ENCODE assay signal across 14 cellular contexts in genomic region chr14:51491776-51492175, GRCh38.
DNase-seq lines count a peak whose midpoint lies in the region; FAIRE-seq and TF ChIP-seq lines count a peak whose summit lies in the region.
"Had no signal": no experiment of that assay in that cellular context is flagged by ENCODE, and none has a peak within 500 bp of the region (broad histone marks: within the 10 kb centered on the region; RNA-seq: fewer than 3 reads in every experiment).

No MANE protein-coding gene starts in this region.

- H3K4me3 ChIP-seq in mammary epithelial cell (replicated peaks in 1 of 3; ENCODE audit: insufficient read depth in 1 of 3, low read depth in 2 of 3, low read length in 3 of 3) (peak overlapping the region in 1 of 3 experiments; percentile 55), keratinocyte (ENCODE audit: control insufficient read depth in 2 of 3, extremely low read depth in 1 of 3, insufficient read depth in 2 of 3, low read depth in 1 of 3, low read length in 3 of 3) (peak overlapping the region; percentile 76 to 100 (median 94)), rectal smooth muscle tissue (ENCODE audit: low read length) (no peak overlapping the region), Peyer's patch (no peak overlapping the region)
- H3K4me3 ChIP-seq: A549 had no signal

- no peak overlapping the region for H2AFZ ChIP-seq in mammary epithelial cell (ENCODE audit: low read depth, low read length)
- no peak overlapping the region for H2AFZ ChIP-seq in keratinocyte (ENCODE audit: control insufficient read depth, low read length)

- H3K9me3 ChIP-seq in mammary epithelial cell (replicated peaks; ENCODE audit: insufficient read depth, low read length) (peaks cover 5% of the 10 kb centered on the region), keratinocyte (ENCODE audit: control insufficient read depth, low read depth, low read length) (no peaks in the 10 kb centered on the region), Peyer's patch (no peaks in the 10 kb centered on the region)

- H3K36me3 ChIP-seq in mammary epithelial cell (ENCODE audit: insufficient read depth, low read length) (peaks cover 22% of the 10 kb centered on the region), keratinocyte (ENCODE audit: control insufficient read depth in 2 of 2, extremely low read depth in 1 of 2, insufficient read depth in 2 of 2, low read length in 2 of 2) (peaks cover 29 to 56% of the 10 kb centered on the region in 2 experiments), rectal smooth muscle tissue (ENCODE audit: control insufficient read depth, insufficient read depth, low read length) (no peaks in the 10 kb centered on the region), Peyer's patch (no peaks in the 10 kb centered on the region)

- H3K27me3 Mint-ChIP-seq in HFFc6 (ENCODE audit: insufficient read depth), result no peaks in the 10 kb centered on the region

- intact Hi-C loops in mammary epithelial cell (cut with micrococcal nuclease), result loop anchor here (2.0 kb wide), 2 partner anchors 61 to 161 kb away; no protein-coding TSS in a partner anchor

- no peaks in the 10 kb centered on the region for H4K20me1 ChIP-seq in mammary epithelial cell (ENCODE audit: insufficient read depth, low read length)
- no peaks in the 10 kb centered on the region for H4K20me1 ChIP-seq in keratinocyte (ENCODE audit: control insufficient read depth, extremely low read depth, insufficient read depth, low read length)

- DNase-seq in HFFc6, result no peak
- no peak for DNase-seq in mammary epithelial cell
- DNase-seq in keratinocyte (ENCODE audit: low read depth, low spot score), result no peak
- no peak for DNase-seq in activated T-cell treated with anti-CD3 and anti-CD28 coated beads, Interleukin-2, amount 50 U/mL, for 48 hours
- no peak for DNase-seq in NCI-H2107 (lab: John Stamatoyannopoulos, UW)
- no peak for DNase-seq in Peyer's patch
- DNase-seq: H9, NCI-H1436 treated with DMSO at 0.1 percent for 48 hours, NCI-H2081, NCI-H226, NCI-H526 had no signal

- peaks cover 13% of the 10 kb centered on the region for H3K9me3 Mint-ChIP-seq in HFFc6

- H3K27ac ChIP-seq in mammary epithelial cell (ENCODE audit: insufficient read depth, low read depth, low read length) (peak overlapping the region; percentile 99), keratinocyte (ENCODE audit: control insufficient read depth, insufficient read depth, low read length) (peak overlapping the region; percentile 100), rectal smooth muscle tissue (ENCODE audit: low read depth, low read length) (peak overlapping the region; percentile 50), Peyer's patch (peak overlapping the region in 1 of 4 donors; percentile 60)
- H3K27ac ChIP-seq: A549, C4-2B had no signal

- H3K27ac Mint-ChIP-seq in HFFc6, result 0 out of 2 replicates have a peak overlapping the region, but pooled peaks have one; percentile 83
- H3K27ac Mint-ChIP-seq: H9 had no signal

- no TSS peak for BruUV-seq in mammary epithelial cell (replicated peaks; lab: Mats Ljungman, UMichigan)

- no peak for TF ChIP-seq CTCF in HFFc6 (IDR thresholded peaks at IDR 0.05)
- no peak for TF ChIP-seq CTCF in mammary epithelial cell (conservative IDR thresholded peaks at IDR 0.05 in 1 of 2, IDR thresholded peaks at IDR 0.05 in 1 of 2; ENCODE audit: extremely low read depth in 1 of 2, insufficient read depth in 1 of 2, low read depth in 1 of 2, low read length in 2 of 2)
- TF ChIP-seq CTCF in keratinocyte (optimal IDR thresholded peaks at IDR 0.05 in 1 of 3, IDR thresholded peaks at IDR 0.05 in 1 of 3, conservative IDR thresholded peaks at IDR 0.05 in 1 of 3; ENCODE audit: extremely low read depth in 1 of 3, insufficient read depth in 2 of 3, low read length in 3 of 3), result no peak
- TF ChIP-seq CTCF in Peyer's patch (IDR thresholded peaks at IDR 0.05), result no peak

- H3K9ac ChIP-seq in mammary epithelial cell (ENCODE audit: insufficient read depth, low read length) (no peak overlapping the region), keratinocyte (ENCODE audit: control insufficient read depth, extremely low read depth, insufficient read depth, low read length) (peak overlapping the region; percentile 99), rectal smooth muscle tissue (ENCODE audit: low read length) (no peak overlapping the region)

- peaks cover 34% of the 10 kb centered on the region for H3K4me1 ChIP-seq in mammary epithelial cell (ENCODE audit: insufficient read depth, low read length)
- H3K4me1 ChIP-seq in keratinocyte (ENCODE audit: control insufficient read depth, extremely low read depth, insufficient read depth, low read length), result peaks cover 35% of the 10 kb centered on the region
- H3K4me1 ChIP-seq in rectal smooth muscle tissue (ENCODE audit: control insufficient read depth, insufficient read depth, low read length), result peaks cover 12% of the 10 kb centered on the region
- no peaks in the 10 kb centered on the region for H3K4me1 ChIP-seq in Peyer's patch

- FAIRE-seq in keratinocyte (lab: Jason Lieb, UNC), result peak; percentile 26
- FAIRE-seq: A549 had no signal

- peak overlapping the region; percentile 93 for H3K4me2 ChIP-seq in mammary epithelial cell (ENCODE audit: insufficient read depth, low read depth, low read length)
- peak overlapping the region; percentile 99 for H3K4me2 ChIP-seq in keratinocyte (ENCODE audit: control insufficient read depth, extremely low read depth, insufficient read depth, low read depth, low read length)
- H3K4me2 ChIP-seq: A549 had no signal

- dilution Hi-C loops in mammary epithelial cell (cut with HindIII; ENCODE audit: low sequenced_read_pairs) (no loop called here), keratinocyte (cut with MboI; ENCODE audit: extremely low pct_ligation_motif_present, low sequenced_read_pairs) (no loop called here)

- WGBS in mammary epithelial cell (ENCODE audit: low coverage, missing lambda C conversion rate), result 77% methylated on average over 3 of the region's 3 CpGs

- H3K27me3 ChIP-seq in mammary epithelial cell (ENCODE audit: insufficient read depth, low read length) (no peaks in the 10 kb centered on the region), keratinocyte (ENCODE audit: control insufficient read depth, extremely low read depth, insufficient read depth, low read length) (no peaks in the 10 kb centered on the region), rectal smooth muscle tissue (ENCODE audit: control insufficient read depth, insufficient read depth, low read length) (no peaks in the 10 kb centered on the region), Peyer's patch (no peaks in the 10 kb centered on the region)

- H3K4me3 Mint-ChIP-seq in HFFc6, result peak overlapping the region; percentile 4; the same call in 1 of the 2 replicates
- H3K4me3 Mint-ChIP-seq: H9 had no signal

- peaks cover 25% of the 10 kb centered on the region for H3K36me3 Mint-ChIP-seq in HFFc6 (ENCODE audit: low read depth)

- H3K9me1 ChIP-seq in keratinocyte (ENCODE audit: control insufficient read depth, extremely low read depth, insufficient read depth, low read length), result no peaks in the 10 kb centered on the region

- H3K79me2 ChIP-seq in mammary epithelial cell (ENCODE audit: insufficient read depth, low read length) (peaks cover 79% of the 10 kb centered on the region), keratinocyte (ENCODE audit: control insufficient read depth, insufficient read depth, low read length) (peaks cover 78% of the 10 kb centered on the region)

- no peak for TF ChIP-seq POLR2A in Peyer's patch (IDR thresholded peaks at IDR 0.05)

- H3K4me1 Mint-ChIP-seq in HFFc6 (ENCODE audit: low read depth), result peaks cover 50% of the 10 kb centered on the region
- H3K4me1 Mint-ChIP-seq: H9 had no signal

- CTCF ChIA-PET in mammary epithelial cell (lab: Charles Lee; ENCODE audit: low non-redundant PET), result no interaction called here

- in situ Hi-C loops in mammary epithelial cell (cut with MboI; ENCODE audit: low sequenced_read_pairs in 2 of 2), result no loop called here

Comparison
In these comparisons a context has a peak if more than half of its experiments do, and no peak if none do; other contexts are left out.
1. H3K4me3 ChIP-seq: peak in keratinocyte (3 of 3); none in rectal smooth muscle tissue (single experiment) and Peyer's patch (0 of 4).